Comparison of ENCODE assay signal across 1 cellular context in genomic region chr2:110211938-110212858, GRCh38.
A peak's percentile ranks its signal among the peaks of the same experiment; 100 is the strongest.
TF ChIP-seq lines count a peak whose summit lies in the region.

MTLN (minus strand) TSS chr2:110212547; CDS start chr2:110212525, 22 bp downstream.

TF ChIP-seq in K562, 482 proteins besides CTCF, POLR2A, EP300 and RAD21 (continued from another document):
- TF ChIP-seq NKRF (IDR thresholded peaks at IDR 0.05; ENCODE audit: borderline replicate concordance), result peak; percentile 83; the same call in 1 of the 2 replicates
- TF ChIP-seq SLC30A9 (CRISPR knock-in tag; IDR thresholded peaks at IDR 0.05), result no peak
- TF ChIP-seq MAFG (tag; conservative IDR thresholded peaks at IDR 0.05), result no peak
- no peak for TF ChIP-seq KLF10 (CRISPR knock-in tag; IDR thresholded peaks at IDR 0.05)
- no peak for TF ChIP-seq USF1 (CRISPR knock-in tag; IDR thresholded peaks at IDR 0.05)
- TF ChIP-seq ZNF133 (CRISPR knock-in tag; IDR thresholded peaks at IDR 0.05), result no peak
- peak; percentile 56; the same call in 1 of the 2 replicates for TF ChIP-seq XRCC5 (IDR thresholded peaks at IDR 0.05; ENCODE audit: low read depth, low read length)
- peak; percentile 64 for TF ChIP-seq CCNT2 (IDR thresholded peaks at IDR 0.05; ENCODE audit: borderline replicate concordance, extremely low read depth, insufficient read length, low read depth, low read length)
- TF ChIP-seq ARID4B (CRISPR knock-in tag; IDR thresholded peaks at IDR 0.05), result peak; percentile 56; the same call in 1 of the 2 replicates
- TF ChIP-seq TEAD1 (CRISPR knock-in tag; IDR thresholded peaks at IDR 0.05), result 0 out of 4 replicates have a peak, but pooled peaks of 1 of the 2 experiments have one; percentile 47
- TF ChIP-seq HDAC2 (IDR thresholded peaks at IDR 0.05), result peak; percentile 58; the same call in 1 of the 2 replicates
- no peak for TF ChIP-seq ZNF699 (CRISPR knock-in tag; IDR thresholded peaks at IDR 0.05; ENCODE audit: insufficient replicate concordance)
- TF ChIP-seq YY1 (IDR thresholded peaks at IDR 0.05; ENCODE audit: borderline replicate concordance in 1 of 3, control insufficient read depth in 1 of 3, extremely low read depth in 1 of 3, insufficient read depth in 3 of 3, insufficient read length in 1 of 3, insufficient replicate concordance in 2 of 3, low read depth in 1 of 3, low read length in 2 of 3), result peak; percentile 74 to 97 (median 90)
- no peak for TF ChIP-seq KAT7 (CRISPR knock-in tag; IDR thresholded peaks at IDR 0.05; ENCODE audit: borderline replicate concordance)
- peak; percentile 80 for TF ChIP-seq ZNF395 (CRISPR knock-in tag; IDR thresholded peaks at IDR 0.05)
- TF ChIP-seq ZNF830 (CRISPR knock-in tag; IDR thresholded peaks at IDR 0.05), result no peak
- peak; percentile 64 for TF ChIP-seq PML (IDR thresholded peaks at IDR 0.05; ENCODE audit: low read length)
- peak; percentile 50; the same call in 1 of the 2 replicates for TF ChIP-seq ZNF24 (IDR thresholded peaks at IDR 0.05)
- peak; percentile 40; the same call in 1 of the 2 replicates for TF ChIP-seq TRIM28 (IDR thresholded peaks at IDR 0.05)
- TF ChIP-seq YBX1 (IDR thresholded peaks at IDR 0.05), result no peak
- no peak for TF ChIP-seq SREBF2 (CRISPR knock-in tag; IDR thresholded peaks at IDR 0.05)
- TF ChIP-seq MEF2D (tag; conservative IDR thresholded peaks at IDR 0.05; ENCODE audit: low read depth), result no peak
- peak; percentile 93 for TF ChIP-seq GMEB1 (CRISPR knock-in tag; IDR thresholded peaks at IDR 0.05)
- TF ChIP-seq TBL1XR1 (IDR thresholded peaks at IDR 0.05; ENCODE audit: low read length in 2 of 2), result peak; percentile 35 to 45; a peak in 2 of 4 replicates
- no peak for TF ChIP-seq ADNP (tag; IDR thresholded peaks at IDR 0.05)
- TF ChIP-seq CCAR2 (IDR thresholded peaks at IDR 0.05; ENCODE audit: low read depth, low read length), result no peak
- no peak for TF ChIP-seq FOXP4 (CRISPR knock-in tag; IDR thresholded peaks at IDR 0.05; ENCODE audit: borderline replicate concordance)
- no peak for TF ChIP-seq ZNF23 (CRISPR knock-in tag; IDR thresholded peaks at IDR 0.05)
- no peak for TF ChIP-seq SRSF3 (IDR thresholded peaks at IDR 0.05; ENCODE audit: insufficient read depth, low read length)
- TF ChIP-seq ZNF644 (tag; IDR thresholded peaks at IDR 0.05; ENCODE audit: low read depth), result no peak
- TF ChIP-seq RBM39 (optimal IDR thresholded peaks at IDR 0.05; ENCODE audit: low read depth, low read length), result no peak
- no peak for TF ChIP-seq STAT5B (CRISPR knock-in tag; IDR thresholded peaks at IDR 0.05)
- no peak for TF ChIP-seq PURB (CRISPR knock-in tag; IDR thresholded peaks at IDR 0.05; ENCODE audit: low read depth)
- TF ChIP-seq ESRRA (IDR thresholded peaks at IDR 0.05; ENCODE audit: borderline replicate concordance, low read depth), result peak; percentile 73
- TF ChIP-seq CREB1 (IDR thresholded peaks at IDR 0.05), result peak; percentile 53; the same call in 1 of the 2 replicates
- peak; percentile 44; the same call in 1 of the 2 replicates for TF ChIP-seq CREB1 (CRISPR knock-in tag; IDR thresholded peaks at IDR 0.05)
- no peak for TF ChIP-seq NR0B1 (IDR thresholded peaks at IDR 0.05; ENCODE audit: partially characterized antibody)
- TF ChIP-seq FOS (IDR thresholded peaks at IDR 0.05; ENCODE audit: extremely low read depth, insufficient read length), result no peak
